13 cellular contexts compared by ENCODE assay signal in the genomic region with DNA sequence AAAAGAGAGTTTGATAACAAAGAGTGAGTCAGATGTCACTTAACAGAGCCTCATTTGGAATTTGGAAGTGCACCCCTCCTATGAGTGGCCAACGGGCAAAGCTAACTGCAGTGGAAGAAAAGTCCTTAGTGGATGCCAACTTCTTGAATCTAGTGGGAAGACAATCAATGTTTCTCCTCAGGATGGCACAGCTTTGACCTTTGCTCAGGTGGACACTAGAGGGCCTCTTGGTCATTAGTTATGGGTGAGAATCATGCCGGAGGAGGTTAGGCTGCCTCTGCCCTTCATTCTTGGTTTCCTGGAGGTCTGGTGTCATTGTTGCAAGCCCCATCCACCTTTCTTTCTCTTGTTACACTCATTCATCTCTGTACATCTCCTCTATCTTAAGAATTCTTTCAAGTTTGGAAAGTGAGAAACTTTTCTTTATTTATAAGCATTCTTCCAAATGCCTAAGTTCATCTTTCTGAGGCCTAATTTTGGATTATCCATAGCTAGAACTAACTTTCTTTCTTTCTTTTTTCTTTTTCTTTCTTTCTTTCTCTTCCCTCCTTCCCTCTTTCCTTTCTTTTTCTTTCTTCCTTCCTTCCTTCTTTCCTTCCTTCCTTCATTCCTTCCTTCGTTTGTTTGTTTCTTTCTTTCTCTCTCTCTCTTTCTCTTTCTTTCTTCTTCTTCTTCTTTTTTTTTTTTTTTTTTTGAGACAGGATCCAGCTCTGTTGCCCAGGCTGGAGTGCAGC.
DNase-seq lines count a peak whose midpoint lies in the region; ATAC-seq and TF ChIP-seq lines count a peak whose summit lies in the region.
"Had no signal": no experiment of that assay in that cellular context is flagged by ENCODE, and none has a peak within 500 bp of the region (broad histone marks: within the 10 kb centered on the region; RNA-seq: fewer than 3 reads in every experiment).

No MANE protein-coding gene starts in this region.

- H3K79me2 ChIP-seq in OCI-LY3 (ENCODE audit: low read length), result no peaks in the 10 kb centered on the region

- ATAC-seq in Right ventricle myocardium superior (ENCODE audit: poor library complexity) (peak; percentile 59), left ventricle myocardium superior (peak; percentile 56), upper lobe of right lung (peak; percentile 75), GM18868 (IDR thresholded peaks at IDR 0.05; ENCODE audit: unreplicated experiment) (no peak)
- ATAC-seq: natural killer cell treated with Interleukin-12 subunit alpha and Interleukin-12 subunit beta and Interleukin-15 and Interleukin-18, amount 100 ng/mL, for 72 hours; stimulated activated naive CD8-positive, alpha-beta T cell treated with anti-CD3 and anti-CD28 coated beads, Interleukin-15, Interleukin-2, amounts not matched to agents 100 U/mL and 50 U/mL, for 24 hours had no signal

- DNase-seq in Right ventricle myocardium superior (no peak), cardiac septum (ENCODE audit: low spot score) (no peak), left ventricle myocardium superior (no peak), upper lobe of right lung (no peak), EL (no peak), epidermal melanocyte (ENCODE audit: insufficient read length, low spot score) (no peak)
- DNase-seq: activated CD4-positive, CD25-positive, alpha-beta regulatory T cell; activated effector memory CD4-positive, alpha-beta T cell treated with anti-CD3 and anti-CD28 coated beads, Interleukin-2, amount 50 U/mL, for 16 hours; stimulated activated naive CD8-positive, alpha-beta T cell treated with anti-CD3 and anti-CD28 coated beads, Interleukin-15, Interleukin-2, amounts not matched to agents 100 U/mL and 50 U/mL, for 24 hours had no signal

- peak; percentile 16 for TF ChIP-seq CTCF in OCI-LY3 (IDR thresholded peaks at IDR 0.05; ENCODE audit: low read depth, low read length)
- peak; percentile 46 for TF ChIP-seq CTCF in upper lobe of right lung (IDR thresholded peaks at IDR 0.05)

- H3K4me1 ChIP-seq in OCI-LY3 (ENCODE audit: low read length), result no peaks in the 10 kb centered on the region
- no peaks in the 10 kb centered on the region for H3K4me1 ChIP-seq in upper lobe of right lung

- H2AFZ ChIP-seq in OCI-LY3 (ENCODE audit: low read depth, low read length), result no peak overlapping the region

- H3K9me3 ChIP-seq in OCI-LY3 (ENCODE audit: insufficient read depth, low read length), result no peaks in the 10 kb centered on the region
- no peaks in the 10 kb centered on the region for H3K9me3 ChIP-seq in upper lobe of right lung

- H4K20me1 ChIP-seq in OCI-LY3 (ENCODE audit: insufficient read depth, low read length), result no peaks in the 10 kb centered on the region

- H3K27ac ChIP-seq in OCI-LY3 (ENCODE audit: low read length), result no peak overlapping the region
- H3K27ac ChIP-seq in upper lobe of right lung, result no peak overlapping the region
- H3K27ac ChIP-seq: coronary artery had no signal

- no peaks in the 10 kb centered on the region for H3K27me3 ChIP-seq in OCI-LY3 (ENCODE audit: low read depth, low read length)
- H3K27me3 ChIP-seq in upper lobe of right lung, result no peaks in the 10 kb centered on the region

- H3K36me3 ChIP-seq in OCI-LY3 (replicated peaks; ENCODE audit: low read depth, low read length), result no peaks in the 10 kb centered on the region
- no peaks in the 10 kb centered on the region for H3K36me3 ChIP-seq in upper lobe of right lung

- H3K4me3 ChIP-seq in OCI-LY3 (ENCODE audit: low read length) (no peak overlapping the region), upper lobe of right lung (no peak overlapping the region)
- H3K4me3 ChIP-seq: coronary artery had no signal

- intact Hi-C loops in Right ventricle myocardium superior (cut with DNase I), result loop anchor here (10.0 kb wide), 1 partner anchor 548 kb away; no protein-coding TSS in a partner anchor
- intact Hi-C loops in cardiac septum (cut with DNase I), result loop anchor here (5.0 kb wide), 1 partner anchor 366 kb away; no protein-coding TSS in a partner anchor
- intact Hi-C loops in left ventricle myocardium superior (cut with micrococcal nuclease), result no loop called here
- intact Hi-C loops in upper lobe of right lung (cut with DNase I), result no loop called here

- H3K9ac ChIP-seq in OCI-LY3 (ENCODE audit: low read length), result no peak overlapping the region

- H3K4me2 ChIP-seq in OCI-LY3 (ENCODE audit: low read length), result no peak overlapping the region

Comparison
In these comparisons a context has a peak if more than half of its experiments do, and no peak if none do; other contexts are left out.
1. intact Hi-C loops: an anchor here in Right ventricle myocardium superior (10.0 kb wide) and cardiac septum (5.0 kb wide); none called in left ventricle myocardium superior and upper lobe of right lung.